Comparison of ENCODE assay signal across 27 cellular contexts in the genomic region with DNA sequence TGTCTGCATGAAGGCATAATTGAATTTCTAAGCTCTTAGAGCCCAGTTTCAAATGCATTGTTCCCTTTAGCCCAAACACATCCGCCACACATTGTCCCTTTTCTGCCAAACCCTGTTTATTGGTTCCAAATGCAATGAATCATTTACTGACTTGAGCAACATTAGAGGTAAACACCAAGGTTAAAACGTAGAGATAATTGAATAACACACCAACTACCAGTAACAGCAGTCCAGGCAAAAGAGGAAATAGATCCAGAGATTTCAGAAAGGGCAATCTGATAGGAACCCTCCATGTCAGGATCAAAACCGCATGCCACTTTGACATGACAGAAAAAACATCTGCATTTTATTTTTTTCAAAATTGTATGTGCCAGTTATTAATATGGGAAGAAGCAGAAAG.
"Had no signal": no experiment of that assay in that cellular context is flagged by ENCODE, and none has a peak within 500 bp of the region (broad histone marks: within the 10 kb centered on the region; RNA-seq: fewer than 3 reads in every experiment).

No MANE protein-coding gene starts in this region.

- H3K79me2 ChIP-seq: hepatocyte had no signal

- H3K4me1 ChIP-seq: esophagus squamous epithelium, gastroesophageal sphincter, heart right ventricle had no signal

- H3K27ac ChIP-seq: brain microvascular endothelial cell, coronary artery, esophagus squamous epithelium, gastroesophageal sphincter, heart right ventricle, hepatocyte, VCaP had no signal

- H3K4me2 ChIP-seq: hepatocyte had no signal

- H3K36me3 ChIP-seq: brain microvascular endothelial cell, esophagus squamous epithelium, gastroesophageal sphincter, heart right ventricle had no signal

- H3K9me3 ChIP-seq: esophagus squamous epithelium, gastroesophageal sphincter had no signal

- FAIRE-seq: astrocyte had no signal

- H2AFZ ChIP-seq: hepatocyte had no signal

- ATAC-seq: activated CD8-positive, alpha-beta T cell treated with anti-CD3 and anti-CD28 coated beads for 36 hours; activated T-cell treated with anti-CD3 and anti-CD28 coated beads, Interleukin-2, amount 50 U/mL, for 4 hours; activated T-helper 17 cell treated with anti-CD3 and anti-CD28 coated beads, Interleukin-2, amount 50 U/mL, for 72 hours; effector memory CD8-positive, alpha-beta T cell; gastroesophageal sphincter; heart right ventricle; WTC11 had no signal

- H3K27me3 ChIP-seq: brain microvascular endothelial cell, esophagus squamous epithelium, gastroesophageal sphincter, hepatocyte had no signal

- DNase-seq: activated CD4-positive, alpha-beta T cell treated with anti-CD3 and anti-CD28 coated beads for 48 hours; activated CD4-positive, alpha-beta T cell treated with anti-CD3 and anti-CD28 coated beads, Interleukin-2, amount 50 U/mL, for 1 hour; activated CD4-positive, alpha-beta T cell treated with anti-CD3 and anti-CD28 coated beads, Interleukin-2, amount 50 U/mL, for 48 hours; activated CD8-positive, alpha-beta memory T cell treated with anti-CD3 and anti-CD28 coated beads for 24 hours; activated CD8-positive, alpha-beta T cell treated with anti-CD3 and anti-CD28 coated beads for 36 hours; activated effector memory CD4-positive, alpha-beta T cell treated with Interleukin-2 at 50 U/mL for 16 hours; activated gamma-delta T cell treated with Interleukin-2 at 50 U/mL for 16 hours; activated naive CD4-positive, alpha-beta T cell treated with anti-CD3 and anti-CD28 coated beads, Interleukin-2, amount 50 U/mL, for 16 hours; activated naive CD4-positive, alpha-beta T cell treated with Interleukin-2 at 50 U/mL for 16 hours; activated T-cell treated with anti-CD3 and anti-CD28 coated beads, Interleukin-2, amount 50 U/mL, for 4 hours; amniotic stem cell; anterior cingulate cortex; brain microvascular endothelial cell; effector CD4-positive, alpha-beta T cell; effector memory CD8-positive, alpha-beta T cell; erythroblast; esophagus squamous epithelium; foreskin melanocyte; heart right ventricle; T-helper 2 cell had no signal

- H3K4me3 ChIP-seq: coronary artery, esophagus squamous epithelium, gastroesophageal sphincter, heart right ventricle, hepatocyte had no signal
